13 cellular contexts compared by ENCODE assay signal in the genomic region with DNA sequence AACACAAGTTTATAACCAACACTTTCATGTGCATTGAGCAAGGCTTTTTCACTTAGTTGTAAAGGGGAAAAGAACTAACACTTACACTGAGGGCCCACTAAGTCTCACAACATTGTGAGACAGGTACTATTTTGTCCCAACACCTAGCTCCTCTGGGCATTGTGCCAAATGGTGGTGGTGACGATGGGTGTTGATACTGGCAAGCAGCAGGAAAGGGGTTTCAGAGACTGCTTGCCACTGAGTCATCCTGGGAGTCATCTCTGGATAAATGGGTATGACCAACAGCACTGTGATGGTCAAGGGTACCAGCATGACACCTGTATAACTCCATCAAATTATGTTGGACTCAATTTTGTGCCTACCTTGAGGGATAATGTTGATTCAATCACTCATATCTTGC.
DNase-seq lines count a peak whose midpoint lies in the region; ATAC-seq and TF ChIP-seq lines count a peak whose summit lies in the region.
"Had no signal": no experiment of that assay in that cellular context is flagged by ENCODE, and none has a peak within 500 bp of the region (broad histone marks: within the 10 kb centered on the region; RNA-seq: fewer than 3 reads in every experiment).

No MANE protein-coding gene starts in this region.

- H2AFZ ChIP-seq in mammary epithelial cell (ENCODE audit: low read depth, low read length), result no peak overlapping the region

- H3K27me3 ChIP-seq in mammary epithelial cell (ENCODE audit: insufficient read depth, low read length), result no peaks in the 10 kb centered on the region
- H3K27me3 ChIP-seq in gastroesophageal sphincter, result no peaks in the 10 kb centered on the region
- H3K27me3 ChIP-seq: left lung, vagina had no signal

- intact Hi-C loops in mammary epithelial cell (cut with micrococcal nuclease), result no loop called here

- H3K4me2 ChIP-seq in mammary epithelial cell (ENCODE audit: insufficient read depth, low read depth, low read length), result no peak overlapping the region

- no TSS peak for BruUV-seq in mammary epithelial cell (replicated peaks; lab: Mats Ljungman, UMichigan)

- H3K27ac ChIP-seq in mammary epithelial cell (ENCODE audit: insufficient read depth, low read depth, low read length), result no peak overlapping the region
- H3K27ac ChIP-seq in gastroesophageal sphincter, result no peak overlapping the region
- H3K27ac ChIP-seq: left lung, vagina had no signal

- no peak for TF ChIP-seq CTCF in mammary epithelial cell (conservative IDR thresholded peaks at IDR 0.05 in 1 of 2, IDR thresholded peaks at IDR 0.05 in 1 of 2; ENCODE audit: extremely low read depth in 1 of 2, insufficient read depth in 1 of 2, low read depth in 1 of 2, low read length in 2 of 2)
- TF ChIP-seq CTCF in gastroesophageal sphincter (IDR thresholded peaks at IDR 0.05), result no peak

- dilution Hi-C loops in mammary epithelial cell (cut with HindIII; ENCODE audit: low sequenced_read_pairs), result no loop called here

- CTCF ChIA-PET in mammary epithelial cell (lab: Charles Lee; ENCODE audit: low non-redundant PET), result no interaction called here

- no peak overlapping the region for H3K9ac ChIP-seq in mammary epithelial cell (ENCODE audit: insufficient read depth, low read length)

- WGBS in mammary epithelial cell (ENCODE audit: low coverage, missing lambda C conversion rate), result 0% methylated on average over 1 of the region's 1 CpG
- 25% methylated on average over 1 of the region's 1 CpG; no CpG with 5 or more reads in 1 of the 2 donors for WGBS in gastroesophageal sphincter (ENCODE audit: low coverage in 1 of 2), 2 donors

- no peak overlapping the region for H3K4me3 ChIP-seq in mammary epithelial cell (replicated peaks in 1 of 3; ENCODE audit: insufficient read depth in 1 of 3, low read depth in 2 of 3, low read length in 3 of 3)
- H3K4me3 ChIP-seq in gastroesophageal sphincter, result no peak overlapping the region
- H3K4me3 ChIP-seq: left lung, vagina had no signal

- H3K79me2 ChIP-seq in mammary epithelial cell (ENCODE audit: insufficient read depth, low read length), result no peaks in the 10 kb centered on the region

- H3K9me3 ChIP-seq in mammary epithelial cell (replicated peaks; ENCODE audit: insufficient read depth, low read length) (no peaks in the 10 kb centered on the region), gastroesophageal sphincter (no peaks in the 10 kb centered on the region)
- H3K9me3 ChIP-seq: left lung, vagina had no signal

- no peak for TF ChIP-seq POLR2A in gastroesophageal sphincter (IDR thresholded peaks at IDR 0.05)

- TF ChIP-seq EP300 in gastroesophageal sphincter (IDR thresholded peaks at IDR 0.05), result no peak

- ATAC-seq in GM21619 (IDR thresholded peaks at IDR 0.05; ENCODE audit: unreplicated experiment) (no peak), gastroesophageal sphincter (no peak), HG03196 (IDR thresholded peaks at IDR 0.05; ENCODE audit: unreplicated experiment) (no peak)
- ATAC-seq: left lung, sciatic nerve had no signal

- in situ Hi-C loops in mammary epithelial cell (cut with MboI; ENCODE audit: low sequenced_read_pairs in 2 of 2), result loop anchor here (10.0 kb wide), 2 partner anchors 114 to 176 kb away; no protein-coding TSS in a partner anchor

- no peaks in the 10 kb centered on the region for H3K36me3 ChIP-seq in mammary epithelial cell (ENCODE audit: insufficient read depth, low read length)
- H3K36me3 ChIP-seq in gastroesophageal sphincter, result no peaks in the 10 kb centered on the region
- H3K36me3 ChIP-seq: left lung, vagina had no signal

- no peaks in the 10 kb centered on the region for H4K20me1 ChIP-seq in mammary epithelial cell (ENCODE audit: insufficient read depth, low read length)

- H3K4me1 ChIP-seq in mammary epithelial cell (ENCODE audit: insufficient read depth, low read length) (peaks cover 28% of the 10 kb centered on the region), gastroesophageal sphincter (peaks cover 0 to 19% (median 4%) of the 10 kb centered on the region in 3 donors)

- peak; percentile 24 for DNase-seq in NCI-H510A (lab: John Stamatoyannopoulos, UW)
- no peak for DNase-seq in NCI-H510A treated with DMSO at 0.1 percent for 48 hours (lab: John Stamatoyannopoulos, UW)
- peak; percentile 23 for DNase-seq in RKO (ENCODE audit: low spot score)
- DNase-seq in mammary epithelial cell, result peak; percentile 94
- DNase-seq in stimulated activated CD8-positive, alpha-beta memory T cell treated with anti-CD3 and anti-CD28 coated beads, Interleukin-4, amount 100 ng/mL, for 1 hour (ENCODE audit: low read depth in 2 of 2, low spot score in 1 of 2), result peak; percentile 5 to 14
- DNase-seq: activated B cell treated with CpG ODN at 0.5 μM for 24 hours, left lung, NCI-H1694 had no signal
